9 cellular contexts compared by ENCODE assay signal in the genomic region with DNA sequence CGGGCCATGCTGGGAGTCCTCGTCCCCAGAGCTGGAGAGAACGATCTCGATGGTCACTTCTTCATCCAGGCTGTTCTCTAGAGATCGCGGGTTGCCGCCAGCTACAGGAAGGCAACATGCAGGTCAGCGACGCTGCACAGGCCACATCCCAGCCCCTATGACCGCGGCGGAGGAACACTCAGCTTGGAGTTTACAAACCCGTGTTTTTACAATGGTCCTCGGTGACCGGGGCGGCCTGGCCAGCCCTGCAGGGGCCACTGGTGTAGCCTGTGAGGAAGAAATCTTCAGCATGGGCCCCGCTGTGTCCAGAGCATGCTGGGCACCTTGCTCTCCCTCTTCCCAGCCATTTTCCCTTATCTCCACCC. TPM values are rescaled to one million over a fixed set of nuclear protein-coding genes. Genes with fewer than 3 reads are reported as not detected.
"Had no signal": no experiment of that assay in that cellular context is flagged by ENCODE, and none has a peak within 500 bp of the region (broad histone marks: within the 10 kb centered on the region; RNA-seq: fewer than 3 reads in every experiment).

No MANE protein-coding gene starts in this region.

- H3K4me1 Mint-ChIP-seq: IgD-negative memory B cell had no signal

- H3K4me3 Mint-ChIP-seq: IgD-negative memory B cell had no signal

- FAIRE-seq: HepG2 had no signal

- H3K9me3 Mint-ChIP-seq: IgD-negative memory B cell had no signal

- ATAC-seq: HepG2 had no signal

- H3K27ac Mint-ChIP-seq: IgD-negative memory B cell had no signal

- H3K4me2 ChIP-seq: KMS-11 had no signal

- H3K9ac ChIP-seq: KMS-11 had no signal

- H3K27ac ChIP-seq: HL-60, KMS-11 had no signal

- DNase-seq: IMR-90, KBM-7, KG1 had no signal

- H3K27me3 Mint-ChIP-seq: IgD-negative memory B cell had no signal

RNA-seq across cellular contexts. Expression of a gene that starts 45.3 kb away (rescaled TPM):
- total RNA-seq: HepG2, HT-29, HT1080, IMR-90 had no signal
- polyA plus RNA-seq: HepG2, IgD-negative memory B cell, IMR-90 had no signal
